36 cellular contexts compared by ENCODE assay signal in the genomic region with DNA sequence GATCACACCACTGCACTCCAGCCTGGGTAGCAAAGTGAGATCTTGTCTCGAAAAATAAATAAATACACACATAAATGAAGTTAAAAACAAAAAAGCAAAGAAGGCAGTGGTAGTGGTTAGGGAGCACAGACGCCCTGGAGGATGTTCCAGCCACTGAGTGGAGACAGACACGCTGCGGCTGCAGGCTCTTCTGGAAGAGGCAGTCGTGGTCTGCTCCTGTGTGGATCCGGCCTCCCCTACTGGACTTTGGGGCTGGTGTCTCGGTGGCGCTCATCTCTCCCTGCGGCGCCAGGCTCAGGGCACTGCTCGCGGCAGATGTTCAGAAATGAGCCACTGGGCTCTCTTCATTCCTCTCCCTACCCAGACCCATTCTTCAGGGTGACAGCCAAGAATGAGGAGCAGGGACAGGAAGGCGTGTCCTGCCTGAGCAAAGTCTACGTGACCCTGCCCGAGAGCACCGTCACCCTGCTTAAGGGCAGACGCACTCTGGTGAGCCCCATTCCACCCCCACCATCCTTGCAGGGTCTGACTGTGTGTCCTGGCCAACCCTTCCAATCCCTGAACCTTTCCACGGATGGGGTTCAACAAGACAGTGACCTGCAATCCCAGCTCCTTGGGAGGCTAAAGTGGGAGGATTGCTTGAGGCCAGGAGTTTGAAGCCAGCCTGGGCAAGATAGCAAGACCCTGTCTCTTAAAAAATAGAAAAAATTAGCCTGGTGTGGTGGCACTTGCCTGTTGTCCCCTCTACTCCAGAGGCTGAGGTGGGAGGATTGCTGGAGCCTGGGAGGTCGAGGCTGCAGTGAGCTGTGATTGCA. TPM values are rescaled to one million over a fixed set of nuclear protein-coding genes. Genes with fewer than 3 reads are reported as not detected.
"Had no signal": no experiment of that assay in that cellular context is flagged by ENCODE, and none has a peak within 500 bp of the region (broad histone marks: within the 10 kb centered on the region; RNA-seq: fewer than 3 reads in every experiment).

No MANE protein-coding gene starts in this region.

- H3K27me3 ChIP-seq: brain microvascular endothelial cell, Peyer's patch had no signal

- H3K36me3 Mint-ChIP-seq: activated CD8-positive, alpha-beta memory T cell treated with anti-CD3 and anti-CD28 coated beads, Interleukin-2, amount 10 ng/mL, durations not matched to agents 7 days and 5 days; activated naive CD8-positive, alpha-beta T cell treated with anti-CD3 and anti-CD28 coated beads for 36 hours had no signal

- H3K36me3 ChIP-seq: brain microvascular endothelial cell, Peyer's patch, SJSA1 had no signal

- H3K27me3 Mint-ChIP-seq: activated CD4-positive, alpha-beta memory T cell treated with anti-CD3 and anti-CD28 coated beads, Interleukin-2, amount 10 ng/mL, durations not matched to agents 7 days and 5 days; activated CD8-positive, alpha-beta memory T cell treated with anti-CD3 and anti-CD28 coated beads, Interleukin-2, amount 10 ng/mL, durations not matched to agents 7 days and 5 days; activated naive CD8-positive, alpha-beta T cell treated with anti-CD3 and anti-CD28 coated beads for 36 hours had no signal

- H3K27ac Mint-ChIP-seq: activated CD4-positive, alpha-beta memory T cell treated with anti-CD3 and anti-CD28 coated beads, Interleukin-2, amount 10 ng/mL, durations not matched to agents 7 days and 5 days; activated CD8-positive, alpha-beta memory T cell treated with anti-CD3 and anti-CD28 coated beads, Interleukin-2, amount 10 ng/mL, durations not matched to agents 7 days and 5 days; activated naive CD8-positive, alpha-beta T cell treated with anti-CD3 and anti-CD28 coated beads for 36 hours had no signal

- DNase-seq: activated CD4-positive, alpha-beta memory T cell treated with anti-CD3 and anti-CD28 coated beads, Interleukin-2, amount 10 ng/mL, durations not matched to agents 7 days and 5 days; activated CD4-positive, alpha-beta T cell treated with anti-CD3 and anti-CD28 coated beads for 1 hour; activated CD4-positive, alpha-beta T cell treated with anti-CD3 and anti-CD28 coated beads for 48 hours; activated CD4-positive, CD25-positive, alpha-beta regulatory T cell; activated CD8-positive, alpha-beta memory T cell treated with anti-CD3 and anti-CD28 coated beads for 24 hours; activated CD8-positive, alpha-beta memory T cell treated with anti-CD3 and anti-CD28 coated beads, Interleukin-2, amount 10 ng/mL, durations not matched to agents 7 days and 5 days; activated CD8-positive, alpha-beta memory T cell treated with anti-CD3 and anti-CD28 coated beads, Interleukin-2, amount 50 U/mL, for 48 hours; activated effector memory CD4-positive, alpha-beta T cell treated with Interleukin-2 at 50 U/mL for 16 hours; activated naive CD4-positive, alpha-beta T cell treated with anti-CD3 and anti-CD28 coated beads, Interleukin-2, amount 50 U/mL, for 16 hours; activated naive CD8-positive, alpha-beta T cell treated with anti-CD3 and anti-CD28 coated beads for 36 hours; activated T-cell treated with anti-CD3 and anti-CD28 coated beads, Interleukin-2, amount 50 U/mL, for 48 hours; amniotic stem cell; aorta; brain microvascular endothelial cell; central memory CD4-positive, alpha-beta T cell; NCI-H1105; NCI-H1417 treated with DMSO at 0.1 percent for 48 hours; NCI-H187 treated with DMSO at 0.1 percent for 48 hours; NCI-H2081; NCI-H2171 treated with DMSO at 0.1 percent for 48 hours; NCI-H2227 treated with DMSO at 0.1 percent for 48 hours; NCI-H446; NCI-H510A treated with DMSO at 0.1 percent for 48 hours; NCI-H526 treated with DMSO at 0.1 percent for 48 hours; NCI-H774; RPMI8226; SHP77 treated with DMSO at 0.1 percent for 48 hours; SW 1271; T-helper 1 cell; T-helper 2 cell; T-helper 9 cell had no signal

- H3K4me3 ChIP-seq: Peyer's patch, SJSA1 had no signal

- H3K27ac ChIP-seq: brain microvascular endothelial cell, Peyer's patch, SJSA1, VCaP had no signal

- H3K9me3 ChIP-seq: Peyer's patch, SJSA1 had no signal

- ATAC-seq: activated CD8-positive, alpha-beta memory T cell treated with anti-CD3 and anti-CD28 coated beads, Interleukin-2, amount 10 ng/mL, durations not matched to agents 7 days and 5 days had no signal

- H3K4me1 ChIP-seq: SJSA1 had no signal

- H3K9me3 Mint-ChIP-seq: activated CD4-positive, alpha-beta memory T cell treated with anti-CD3 and anti-CD28 coated beads, Interleukin-2, amount 10 ng/mL, durations not matched to agents 7 days and 5 days; activated naive CD8-positive, alpha-beta T cell treated with anti-CD3 and anti-CD28 coated beads for 36 hours had no signal

- H3K4me3 Mint-ChIP-seq: activated CD4-positive, alpha-beta memory T cell treated with anti-CD3 and anti-CD28 coated beads, Interleukin-2, amount 10 ng/mL, durations not matched to agents 7 days and 5 days; activated CD8-positive, alpha-beta memory T cell treated with anti-CD3 and anti-CD28 coated beads, Interleukin-2, amount 10 ng/mL, durations not matched to agents 7 days and 5 days; activated naive CD8-positive, alpha-beta T cell treated with anti-CD3 and anti-CD28 coated beads for 36 hours had no signal

- H3K4me1 Mint-ChIP-seq: activated CD4-positive, alpha-beta memory T cell treated with anti-CD3 and anti-CD28 coated beads, Interleukin-2, amount 10 ng/mL, durations not matched to agents 7 days and 5 days; activated CD8-positive, alpha-beta memory T cell treated with anti-CD3 and anti-CD28 coated beads, Interleukin-2, amount 10 ng/mL, durations not matched to agents 7 days and 5 days; activated naive CD8-positive, alpha-beta T cell treated with anti-CD3 and anti-CD28 coated beads for 36 hours had no signal

RNA-seq across cellular contexts. Expression of gene ZAN, which starts 26.2 kb away (rescaled TPM):
- total RNA-seq: activated CD4-positive, alpha-beta memory T cell treated with anti-CD3 and anti-CD28 coated beads, Interleukin-2, amount 10 ng/mL, durations not matched to agents 7 days and 5 days; activated CD8-positive, alpha-beta memory T cell treated with anti-CD3 and anti-CD28 coated beads, Interleukin-2, amount 10 ng/mL, durations not matched to agents 7 days and 5 days; activated naive CD8-positive, alpha-beta T cell treated with anti-CD3 and anti-CD28 coated beads for 36 hours; aorta; cerebellum; M059J; Peyer's patch; SJSA1 had no signal
- polyA plus RNA-seq: aorta had no signal

RNA-seq across cellular contexts. Expression of gene EPO, which starts 39.3 kb away (rescaled TPM):
- total RNA-seq: activated CD4-positive, alpha-beta memory T cell treated with anti-CD3 and anti-CD28 coated beads, Interleukin-2, amount 10 ng/mL, durations not matched to agents 7 days and 5 days; activated CD8-positive, alpha-beta memory T cell treated with anti-CD3 and anti-CD28 coated beads, Interleukin-2, amount 10 ng/mL, durations not matched to agents 7 days and 5 days; activated naive CD8-positive, alpha-beta T cell treated with anti-CD3 and anti-CD28 coated beads for 36 hours; aorta; cerebellum; M059J; Peyer's patch; SJSA1 had no signal
